In the genomic region with DNA sequence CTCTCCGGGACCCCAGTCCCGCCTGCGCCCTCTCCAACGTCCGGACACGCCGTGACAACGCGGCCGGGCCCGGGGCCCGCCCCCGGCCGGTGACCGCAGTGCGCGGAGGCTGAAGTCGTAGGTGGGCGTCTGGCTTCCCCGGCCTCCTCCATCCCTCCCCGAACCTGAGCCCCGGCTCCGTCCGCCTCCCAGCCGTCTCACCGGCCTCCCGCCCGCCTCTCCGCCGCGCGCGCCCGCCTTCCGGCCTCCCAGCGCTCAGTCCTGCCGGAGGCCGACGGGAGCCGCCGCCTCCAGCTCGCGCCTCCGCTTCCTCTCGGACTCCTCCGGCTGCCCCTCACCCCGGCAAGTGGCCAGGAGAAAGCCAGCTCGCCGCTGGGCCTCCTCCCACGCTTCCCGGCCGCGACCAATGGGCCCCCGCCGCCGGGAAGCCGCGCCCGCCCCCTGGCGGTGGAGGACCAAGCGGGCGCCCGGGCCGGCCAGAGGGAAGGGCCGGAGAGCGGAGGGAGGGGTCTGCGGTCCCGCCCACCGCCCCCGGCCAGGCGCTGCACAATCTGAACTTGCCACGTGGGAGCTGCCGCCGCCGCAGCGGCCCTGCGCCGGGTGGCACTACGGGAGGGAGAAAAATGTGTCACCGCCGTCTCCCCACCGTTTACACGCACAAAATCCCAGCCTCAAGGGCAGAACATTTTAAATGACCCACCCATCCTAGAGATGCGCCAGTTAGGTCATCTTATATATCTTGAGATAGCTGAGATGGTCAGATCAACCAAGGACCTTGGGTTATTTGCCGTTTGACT, we compare ENCODE assay signal across 8 cellular contexts. TPM values are rescaled to one million over a fixed set of nuclear protein-coding genes. Genes with fewer than 3 reads are reported as not detected.
A peak's percentile ranks its signal among the peaks of the same experiment; 100 is the strongest.
DNase-seq lines count a peak whose midpoint lies in the region; ATAC-seq and TF ChIP-seq lines count a peak whose summit lies in the region.

A gene with protein sequence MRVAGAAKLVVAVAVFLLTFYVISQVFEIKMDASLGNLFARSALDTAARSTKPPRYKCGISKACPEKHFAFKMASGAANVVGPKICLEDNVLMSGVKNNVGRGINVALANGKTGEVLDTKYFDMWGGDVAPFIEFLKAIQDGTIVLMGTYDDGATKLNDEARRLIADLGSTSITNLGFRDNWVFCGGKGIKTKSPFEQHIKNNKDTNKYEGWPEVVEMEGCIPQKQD (minus strand): TSS at position 348 of the 797 bp plus-strand sequence. CDS start 13,339 bp downstream, outside the sequence.

- CTCF ChIA-PET in activated CD4-positive, alpha-beta memory T cell treated with anti-CD3 and anti-CD28 coated beads, Interleukin-2, amount 10 ng/mL, durations not matched to agents 7 days and 5 days (lab: Charles Lee): interaction anchor here (0.7 to 4.2 kb wide), 26 partner anchors 8 to 154 kb away, joined by 3 to 76 read pairs (median 10); no protein-coding TSS in a partner anchor

- peak; percentile 68 to 82 (median 68) for DNase-seq in CD4-positive, CD25-positive, alpha-beta regulatory T cell
- DNase-seq in NCI-H774 (lab: John Stamatoyannopoulos, UW) (peak; percentile 91), ecto neural progenitor cell (ENCODE audit: low spot score) (peak; percentile 95), lower lobe of right lung (peak; percentile 93)
- DNase-seq in activated CD4-positive, alpha-beta memory T cell treated with anti-CD3 and anti-CD28 coated beads, Interleukin-2, amount 10 ng/mL, durations not matched to agents 7 days and 5 days: peak; percentile 83
- DNase-seq in stimulated activated CD4-positive, alpha-beta T cell treated with anti-CD3 and anti-CD28 coated beads, TNF-alpha, amount 100 ng/mL, for 24 hours (ENCODE audit: low read depth in 3 of 3): peak; percentile 76 to 86 (median 79)

- POLR2A ChIA-PET in activated CD4-positive, alpha-beta memory T cell treated with anti-CD3 and anti-CD28 coated beads, Interleukin-2, amount 10 ng/mL, durations not matched to agents 7 days and 5 days (lab: Charles Lee): interaction anchor here (0.6 to 4.2 kb wide), 22 partner anchors 10 to 445 kb away, joined by 3 to 33 read pairs (median 6); a partner anchor contains a TSS

- peak; percentile 97 for TF ChIP-seq CTCF in lower lobe of right lung (IDR thresholded peaks at IDR 0.05)

- H3K27ac Mint-ChIP-seq in CD4-positive, CD25-positive, alpha-beta regulatory T cell: peak within 1 kb of the TSS; percentile 62 to 87 (median 82)
- peak within 1 kb of the TSS; percentile 77 for H3K27ac Mint-ChIP-seq in activated CD4-positive, alpha-beta memory T cell treated with anti-CD3 and anti-CD28 coated beads, Interleukin-2, amount 10 ng/mL, durations not matched to agents 7 days and 5 days

- H3K4me3 ChIP-seq in CD4-positive, CD25-positive, alpha-beta regulatory T cell (ENCODE audit: low read depth, low read length): peak within 1 kb of the TSS; percentile 85
- H3K4me3 ChIP-seq in lower lobe of right lung: peak within 1 kb of the TSS; percentile 81

- no peaks in the 10 kb centered on the region for H3K9me3 Mint-ChIP-seq in CD4-positive, CD25-positive, alpha-beta regulatory T cell
- no peaks in the 10 kb centered on the region for H3K9me3 Mint-ChIP-seq in activated CD4-positive, alpha-beta memory T cell treated with anti-CD3 and anti-CD28 coated beads, Interleukin-2, amount 10 ng/mL, durations not matched to agents 7 days and 5 days

- no peaks in the 10 kb centered on the region for H3K27me3 ChIP-seq in CD4-positive, CD25-positive, alpha-beta regulatory T cell (ENCODE audit: control insufficient read depth, insufficient read depth, low read length)
- H3K27me3 ChIP-seq in lower lobe of right lung (ENCODE audit: low read depth): no peaks in the 10 kb centered on the region

- peaks cover 19% of the 10 kb centered on the region for H3K4me1 ChIP-seq in CD4-positive, CD25-positive, alpha-beta regulatory T cell (ENCODE audit: control insufficient read depth, insufficient read depth, low read length, poor library complexity, severe bottlenecking)
- H3K4me1 ChIP-seq in lower lobe of right lung: peaks cover 12% of the 10 kb centered on the region

- peak within 1 kb of the TSS; percentile 89 to 95 (median 90) for H3K4me3 Mint-ChIP-seq in CD4-positive, CD25-positive, alpha-beta regulatory T cell
- peak within 1 kb of the TSS; percentile 82 for H3K4me3 Mint-ChIP-seq in activated CD4-positive, alpha-beta memory T cell treated with anti-CD3 and anti-CD28 coated beads, Interleukin-2, amount 10 ng/mL, durations not matched to agents 7 days and 5 days

- H3K27ac ChIP-seq in CD4-positive, CD25-positive, alpha-beta regulatory T cell (ENCODE audit: insufficient read depth, low read length, poor library complexity, severe bottlenecking): peak within 1 kb of the TSS; percentile 65
- peak within 1 kb of the TSS; percentile 81 for H3K27ac ChIP-seq in lower lobe of right lung

- H3K36me3 ChIP-seq in CD4-positive, CD25-positive, alpha-beta regulatory T cell (ENCODE audit: control insufficient read depth, insufficient read depth, low read length): no peaks in the 10 kb centered on the region
- H3K36me3 ChIP-seq in lower lobe of right lung: no peaks in the 10 kb centered on the region

- peak; percentile 77 to 85 for ATAC-seq in CD4-positive, CD25-positive, alpha-beta regulatory T cell (ENCODE audit: low read depth in 2 of 2)
- ATAC-seq in GM19372 (IDR thresholded peaks at IDR 0.05; ENCODE audit: low read depth, unreplicated experiment): peak; percentile 70
- ATAC-seq in HG03558 (IDR thresholded peaks at IDR 0.05; ENCODE audit: extremely low read depth, unreplicated experiment): peak; percentile 60
- peak; percentile 99 to 100 for ATAC-seq in lower lobe of right lung

- no peaks in the 10 kb centered on the region for H3K27me3 Mint-ChIP-seq in CD4-positive, CD25-positive, alpha-beta regulatory T cell
- no peaks in the 10 kb centered on the region for H3K27me3 Mint-ChIP-seq in activated CD4-positive, alpha-beta memory T cell treated with anti-CD3 and anti-CD28 coated beads, Interleukin-2, amount 10 ng/mL, durations not matched to agents 7 days and 5 days

- H3K9me3 ChIP-seq in CD4-positive, CD25-positive, alpha-beta regulatory T cell (ENCODE audit: control insufficient read depth in 2 of 2, low read length in 2 of 2): no peaks in the 10 kb centered on the region
- no peaks in the 10 kb centered on the region for H3K9me3 ChIP-seq in lower lobe of right lung

- H3K36me3 Mint-ChIP-seq in CD4-positive, CD25-positive, alpha-beta regulatory T cell: peaks cover 4% of the 10 kb centered on the region
- peaks cover 26% of the 10 kb centered on the region for H3K36me3 Mint-ChIP-seq in activated CD4-positive, alpha-beta memory T cell treated with anti-CD3 and anti-CD28 coated beads, Interleukin-2, amount 10 ng/mL, durations not matched to agents 7 days and 5 days (ENCODE audit: low read depth)

- intact Hi-C loops in lower lobe of right lung (cut with DNase I): no loop called here

- H3K4me1 Mint-ChIP-seq in CD4-positive, CD25-positive, alpha-beta regulatory T cell: peaks cover 15 to 34% (median 26%) of the 10 kb centered on the region in 4 donors
- H3K4me1 Mint-ChIP-seq in activated CD4-positive, alpha-beta memory T cell treated with anti-CD3 and anti-CD28 coated beads, Interleukin-2, amount 10 ng/mL, durations not matched to agents 7 days and 5 days: peaks cover 42% of the 10 kb centered on the region

RNA-seq across cellular contexts. Expression of the gene that starts here (rescaled TPM):
- total RNA-seq in CD4-positive, CD25-positive, alpha-beta regulatory T cell: 13.1 TPM
- polyA plus RNA-seq in CD4-positive, CD25-positive, alpha-beta regulatory T cell: 1 to 10 TPM; 4.0 to 6.6 (median 5.1) TPM
- total RNA-seq in activated CD4-positive, alpha-beta memory T cell treated with anti-CD3 and anti-CD28 coated beads, Interleukin-2, amount 10 ng/mL, durations not matched to agents 7 days and 5 days: 10 to 100 TPM; 40.7 to 41.0 TPM
- 35.3 TPM for total RNA-seq in lower lobe of right lung

Comparison
In these comparisons a context has a peak if more than half of its experiments do, and no peak if none do; other contexts are left out.
1. Peak in every context shown above with its lines: DNase-seq, ATAC-seq, H3K4me3 ChIP-seq and H3K27ac ChIP-seq.